1 cellular context compared by ENCODE assay signal in genomic region chr19:58385313-58386165, GRCh38.
TF ChIP-seq lines count a peak whose summit lies in the region.

No MANE protein-coding gene starts in this region.

TF ChIP-seq in GM23338, 12 proteins besides CTCF, POLR2A, EP300 and RAD21 (continued from another document):
- no peak for TF ChIP-seq REST (IDR thresholded peaks at IDR 0.05; ENCODE audit: unreplicated experiment)
- no peak for TF ChIP-seq EZH2phosphoT487 (IDR thresholded peaks at IDR 0.05; ENCODE audit: unreplicated experiment)
- TF ChIP-seq CREB1 (CRISPR knock-in tag; IDR thresholded peaks at IDR 0.05; ENCODE audit: low read depth) = no peak
